ENCODE assay signal across 26 cellular contexts in genomic region chr16:1090620-1091587, GRCh38. TPM values are rescaled to one million over a fixed set of nuclear protein-coding genes. Genes with fewer than 3 reads are reported as not detected.
DNase-seq lines count a peak whose midpoint lies in the region; ATAC-seq and TF ChIP-seq lines count a peak whose summit lies in the region.
"Had no signal": no experiment of that assay in that cellular context is flagged by ENCODE, and none has a peak within 500 bp of the region (broad histone marks: within the 10 kb centered on the region; RNA-seq: fewer than 3 reads in every experiment).

No MANE protein-coding gene starts in this region.

- H3K4me1 Mint-ChIP-seq in neural crest cell = peaks cover 13% of the 10 kb centered on the region
- H3K4me1 Mint-ChIP-seq: activated T-helper 17 cell treated with anti-CD3 and anti-CD28 coated beads, Interleukin-2, amount 50 U/mL, for 72 hours; central memory CD8-positive, alpha-beta T cell had no signal

- H3K4me1 ChIP-seq in BLaER1 treated with 17β-estradiol and CSF1 and Interleukin-3, amounts not matched to agents 10 nM and 100 nM = peaks cover 7 to 37% (median 20%) of the 10 kb centered on the region in 10 experiments; a peak in 18 of 20 replicates
- peaks cover 15 to 17% of the 10 kb centered on the region in 2 donors for H3K4me1 ChIP-seq in duodenal mucosa (ENCODE audit: control insufficient read depth in 1 of 2, insufficient read depth in 2 of 2, low read length in 2 of 2)

- no peak overlapping the region for H3K9ac ChIP-seq in BLaER1 treated with 17β-estradiol and CSF1 and Interleukin-3, amounts not matched to agents 10 nM and 100 nM
- H3K9ac ChIP-seq in duodenal mucosa (ENCODE audit: low read depth in 1 of 2, low read length in 2 of 2) = peak overlapping the region; percentile 63 to 71
- H3K9ac ChIP-seq: KMS-11 had no signal

- peaks cover 50 to 87% (median 69%) of the 10 kb centered on the region in 11 experiments for H3K27me3 ChIP-seq in BLaER1 treated with 17β-estradiol and CSF1 and Interleukin-3, amounts not matched to agents 10 nM and 100 nM
- peaks cover 15% of the 10 kb centered on the region in 2 donors for H3K27me3 ChIP-seq in duodenal mucosa (ENCODE audit: control insufficient read depth in 1 of 2, insufficient read depth in 2 of 2, low read length in 2 of 2)
- H3K27me3 ChIP-seq: adrenal gland had no signal

- ATAC-seq in HG03139 (IDR thresholded peaks at IDR 0.05; ENCODE audit: unreplicated experiment) = no peak
- ATAC-seq: activated CD4-positive, CD25-positive, alpha-beta regulatory T cell treated with anti-CD3 and anti-CD28 coated beads, Interleukin-2, amount 50 U/mL, for 24 hours; activated T-helper 17 cell treated with anti-CD3 and anti-CD28 coated beads, Interleukin-2, amount 50 U/mL, for 72 hours had no signal

- peak overlapping the region; percentile 62 for H3K27ac Mint-ChIP-seq in neural crest cell (ENCODE audit: unreplicated experiment)
- H3K27ac Mint-ChIP-seq: activated T-helper 17 cell treated with anti-CD3 and anti-CD28 coated beads, Interleukin-2, amount 50 U/mL, for 72 hours; stimulated activated naive CD8-positive, alpha-beta T cell treated with anti-CD3 and anti-CD28 coated beads, Interleukin-15, Interleukin-2, amounts not matched to agents 100 ng/mL and 50 ng/mL, for 24 hours had no signal

- H3K27me3 Mint-ChIP-seq in neural crest cell (ENCODE audit: low read depth) = no peaks in the 10 kb centered on the region
- H3K27me3 Mint-ChIP-seq: activated T-helper 17 cell treated with anti-CD3 and anti-CD28 coated beads, Interleukin-2, amount 50 U/mL, for 72 hours; stimulated activated naive CD8-positive, alpha-beta T cell treated with anti-CD3 and anti-CD28 coated beads, Interleukin-15, Interleukin-2, amounts not matched to agents 100 ng/mL and 50 ng/mL, for 24 hours had no signal

- no peaks in the 10 kb centered on the region for H3K9me3 Mint-ChIP-seq in neural crest cell
- H3K9me3 Mint-ChIP-seq: activated T-helper 17 cell treated with anti-CD3 and anti-CD28 coated beads, Interleukin-2, amount 50 U/mL, for 72 hours; central memory CD8-positive, alpha-beta T cell had no signal

- H3K4me2 ChIP-seq in BLaER1 treated with 17β-estradiol and CSF1 and Interleukin-3, amounts not matched to agents 10 nM and 100 nM = peak overlapping the region in 10 of 11 experiments; percentile 29 to 49 (median 45); a peak in 17 of 22 replicates
- H3K4me2 ChIP-seq: KMS-11 had no signal

- H3K27ac ChIP-seq in BLaER1 treated with 17β-estradiol and CSF1 and Interleukin-3, amounts not matched to agents 10 nM and 100 nM = no peak overlapping the region
- H3K27ac ChIP-seq in duodenal mucosa (ENCODE audit: low read depth, low read length) = no peak overlapping the region
- H3K27ac ChIP-seq: adrenal gland, KMS-11 had no signal

- H3K36me3 Mint-ChIP-seq in neural crest cell (ENCODE audit: low read depth) = peaks cover 3% of the 10 kb centered on the region

- TF ChIP-seq CTCF in neural crest cell (conservative IDR thresholded peaks at IDR 0.05) = no peak

- H3K4me3 Mint-ChIP-seq in neural crest cell = no peak overlapping the region
- H3K4me3 Mint-ChIP-seq: activated T-helper 17 cell treated with anti-CD3 and anti-CD28 coated beads, Interleukin-2, amount 50 U/mL, for 72 hours; central memory CD8-positive, alpha-beta T cell; stimulated activated naive CD8-positive, alpha-beta T cell treated with anti-CD3 and anti-CD28 coated beads, Interleukin-15, Interleukin-2, amounts not matched to agents 100 ng/mL and 50 ng/mL, for 24 hours had no signal

- DNase-seq in HK-2 (ENCODE audit: unreplicated experiment) (peak; percentile 54), neural crest cell (ENCODE audit: low read depth, low spot score) (peak; percentile 57), GDM1 (lab: John Stamatoyannopoulos, UW) (no peak), H4 (ENCODE audit: low spot score) (no peak)
- DNase-seq in stimulated activated CD4-positive, alpha-beta T cell treated with anti-CD3 and anti-CD28 coated beads, Interleukin-4, amount 100 ng/mL, for 1 hour = no peak
- DNase-seq: Calu3; effector memory CD4-positive, alpha-beta T cell; hippocampal formation; kidney; mesenchymal stem cell; NCI-H1048; NCI-H2171 treated with DMSO at 0.1 percent for 48 hours; NK-92 treated with Interleukin-12 subunit alpha and Interleukin-12 subunit beta, amount 100 ng/mL, for 24 hours; T-helper 2 cell had no signal

- H3K9me3 ChIP-seq in BLaER1 treated with 17β-estradiol and CSF1 and Interleukin-3, amounts not matched to agents 10 nM and 100 nM (replicated peaks in 1 of 11) = peaks cover 8 to 35% (median 17%) of the 10 kb centered on the region in 11 experiments
- H3K9me3 ChIP-seq in duodenal mucosa (ENCODE audit: control insufficient read depth in 1 of 2, low read length in 2 of 2) = peaks cover 3 to 6% of the 10 kb centered on the region in 2 donors
- H3K9me3 ChIP-seq: adrenal gland had no signal

- H3K36me3 ChIP-seq in BLaER1 treated with 17β-estradiol and CSF1 and Interleukin-3, amounts not matched to agents 10 nM and 100 nM = no peaks in the 10 kb centered on the region
- no peaks in the 10 kb centered on the region for H3K36me3 ChIP-seq in duodenal mucosa (ENCODE audit: control insufficient read depth in 1 of 2, insufficient read depth in 2 of 2, low read length in 2 of 2)
- H3K36me3 ChIP-seq: adrenal gland had no signal

- no peak overlapping the region for H3K4me3 ChIP-seq in BLaER1 treated with 17β-estradiol and CSF1 and Interleukin-3, amounts not matched to agents 10 nM and 100 nM
- peak overlapping the region; percentile 65 to 68 for H3K4me3 ChIP-seq in duodenal mucosa (ENCODE audit: low read depth in 1 of 2, low read length in 2 of 2)

- H4K20me1 ChIP-seq in BLaER1 treated with 17β-estradiol and CSF1 and Interleukin-3, amounts not matched to agents 10 nM and 100 nM = peaks cover 0 to 26% (median 15%) of the 10 kb centered on the region in 11 experiments; a peak in 14 of 22 replicates

RNA-seq across cellular contexts. Expression of gene C1QTNF8, which starts 5.1 kb away (rescaled TPM):
- total RNA-seq in neural crest cell = 0.19 and 0.30 TPM in 2 replicates
- total RNA-seq in H4 (2014; rRNA removed; shearing (Covaris generic)) = not detected in 2 replicates
- total RNA-seq: activated T-helper 17 cell treated with anti-CD3 and anti-CD28 coated beads, Interleukin-2, amount 50 U/mL, for 72 hours; Calu3; fibroblast of lung; kidney; renal cortical epithelial cell; ureter had no signal

RNA-seq across cellular contexts. Expression of gene SSTR5, which starts 18.4 kb away (rescaled TPM):
- not detected in 2 replicates for total RNA-seq in neural crest cell
- not detected in 2 replicates for total RNA-seq in H4 (2014; rRNA removed; shearing (Covaris generic))
- total RNA-seq: activated T-helper 17 cell treated with anti-CD3 and anti-CD28 coated beads, Interleukin-2, amount 50 U/mL, for 72 hours; Calu3; fibroblast of lung had no signal

Comparison
In these comparisons a context has a peak if more than half of its experiments do, and no peak if none do; other contexts are left out.
1. H3K4me3 ChIP-seq: peak in duodenal mucosa (2 of 2); none in BLaER1 treated with 17β-estradiol and CSF1 and Interleukin-3, amounts not matched to agents 10 nM and 100 nM (0 of 10).
2. H3K9ac ChIP-seq: peak in duodenal mucosa (2 of 2); none in BLaER1 treated with 17β-estradiol and CSF1 and Interleukin-3, amounts not matched to agents 10 nM and 100 nM (0 of 11).
3. DNase-seq: peak in HK-2 (single experiment) and neural crest cell (single experiment); none in GDM1 (single experiment), H4 (single experiment) and stimulated activated CD4-positive, alpha-beta T cell treated with anti-CD3 and anti-CD28 coated beads, Interleukin-4, amount 100 ng/mL, for 1 hour (single experiment).